ENCODE assay signal across 27 cellular contexts in the genomic region with DNA sequence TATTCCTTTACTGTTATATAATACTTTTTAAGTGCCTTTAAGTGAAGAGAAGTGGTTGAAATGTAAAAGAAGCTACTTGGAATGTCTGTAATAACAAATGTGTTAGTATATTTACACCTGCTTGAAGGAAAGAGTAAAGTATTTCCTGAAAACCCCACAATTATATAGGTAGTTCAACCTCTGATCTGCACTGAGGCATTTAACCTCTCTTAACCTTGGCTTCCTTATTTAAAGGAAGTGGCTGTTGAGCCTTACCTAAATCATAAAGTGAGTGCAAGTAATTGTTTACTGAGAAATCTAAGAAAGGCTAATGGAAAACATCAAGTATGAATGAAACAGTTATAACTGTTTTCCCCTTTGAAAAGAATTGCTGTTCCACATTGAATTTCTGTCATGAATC.
"Had no signal": no experiment of that assay in that cellular context is flagged by ENCODE, and none has a peak within 500 bp of the region (broad histone marks: within the 10 kb centered on the region; RNA-seq: fewer than 3 reads in every experiment).

No MANE protein-coding gene starts in this region.

- H3K9ac ChIP-seq: neural progenitor cell, parathyroid adenoma had no signal

- DNase-seq: activated CD4-positive, alpha-beta T cell treated with anti-CD3 and anti-CD28 coated beads, Interleukin-2, amount 10 ng/mL, durations not matched to agents 7 days and 5 days; activated CD4-positive, CD25-positive, alpha-beta regulatory T cell treated with anti-CD3 and anti-CD28 coated beads, Interleukin-2, amount 50 U/mL, for 72 hours; activated effector memory CD4-positive, alpha-beta T cell treated with Interleukin-2 at 50 U/mL for 16 hours; activated naive CD4-positive, alpha-beta T cell treated with anti-CD3 and anti-CD28 coated beads, Interleukin-2, amount 10 ng/mL, durations not matched to agents 7 days and 5 days; activated naive CD8-positive, alpha-beta T cell treated with anti-CD3 and anti-CD28 coated beads, Interleukin-2, amount 10 ng/mL, durations not matched to agents 7 days and 5 days; effector memory CD8-positive, alpha-beta T cell; islet precursor cell; midbrain; natural killer cell; occipital lobe; psoas muscle; stimulated activated CD4-positive, alpha-beta T cell treated with anti-CD3 and anti-CD28 coated beads, Interleukin-15, amount 100 ng/mL, for 24 hours; stimulated activated CD4-positive, alpha-beta T cell treated with anti-CD3 and anti-CD28 coated beads, Interleukin-2, amount 100 ng/mL, for 24 hours; T1000; testis; transverse colon had no signal

- H3K27me3 ChIP-seq: ascending aorta, cardiac muscle cell, gastroesophageal sphincter, hepatocyte, neural progenitor cell, right atrium auricular region, testis, transverse colon had no signal

- H3K9me3 ChIP-seq: ascending aorta, gastroesophageal sphincter, psoas muscle, right atrium auricular region, testis, transverse colon had no signal

- H3K4me1 Mint-ChIP-seq: natural killer cell, neural progenitor cell had no signal

- H3K27me3 Mint-ChIP-seq: activated CD4-positive, alpha-beta T cell treated with anti-CD3 and anti-CD28 coated beads, Interleukin-2, amount 10 ng/mL, durations not matched to agents 7 days and 5 days; activated naive CD4-positive, alpha-beta T cell treated with anti-CD3 and anti-CD28 coated beads, Interleukin-2, amount 10 ng/mL, durations not matched to agents 7 days and 5 days; activated naive CD8-positive, alpha-beta T cell treated with anti-CD3 and anti-CD28 coated beads, Interleukin-2, amount 10 ng/mL, durations not matched to agents 7 days and 5 days; brain; effector memory CD8-positive, alpha-beta T cell; memory B cell had no signal

- H3K9me3 Mint-ChIP-seq: activated CD4-positive, alpha-beta T cell treated with anti-CD3 and anti-CD28 coated beads, Interleukin-2, amount 10 ng/mL, durations not matched to agents 7 days and 5 days; activated naive CD4-positive, alpha-beta T cell treated with anti-CD3 and anti-CD28 coated beads, Interleukin-2, amount 10 ng/mL, durations not matched to agents 7 days and 5 days; activated naive CD8-positive, alpha-beta T cell treated with anti-CD3 and anti-CD28 coated beads, Interleukin-2, amount 10 ng/mL, durations not matched to agents 7 days and 5 days; effector memory CD8-positive, alpha-beta T cell; memory B cell; natural killer cell; neural progenitor cell; T-helper 1 cell treated with Interleukin-12 subunit alpha and Interleukin-12 subunit beta and Interleukin-4 antibody, amounts not matched to agents 30 μg/mL and 1 μg/mL, for 36 hours had no signal

- H3K79me2 ChIP-seq: hepatocyte, parathyroid adenoma had no signal

- H2AFZ ChIP-seq: hepatocyte, neural progenitor cell, parathyroid adenoma had no signal

- H3K4me2 ChIP-seq: hepatocyte, neural progenitor cell had no signal

- H3K4me1 ChIP-seq: ascending aorta, gastroesophageal sphincter, neural progenitor cell, parathyroid adenoma, psoas muscle, right atrium auricular region, testis, transverse colon had no signal

- ATAC-seq: effector memory CD8-positive, alpha-beta T cell; gastroesophageal sphincter; natural killer cell; psoas muscle had no signal

- H3K27ac ChIP-seq: ascending aorta, cardiac muscle cell, coronary artery, gastroesophageal sphincter, hepatocyte, neural progenitor cell, parathyroid adenoma, psoas muscle, right atrium auricular region, testis, transverse colon had no signal

- H3K27ac Mint-ChIP-seq: activated CD4-positive, alpha-beta T cell treated with anti-CD3 and anti-CD28 coated beads, Interleukin-2, amount 10 ng/mL, durations not matched to agents 7 days and 5 days; activated naive CD4-positive, alpha-beta T cell treated with anti-CD3 and anti-CD28 coated beads, Interleukin-2, amount 10 ng/mL, durations not matched to agents 7 days and 5 days; activated naive CD8-positive, alpha-beta T cell treated with anti-CD3 and anti-CD28 coated beads, Interleukin-2, amount 10 ng/mL, durations not matched to agents 7 days and 5 days; effector memory CD8-positive, alpha-beta T cell; memory B cell; natural killer cell; neural progenitor cell; T-helper 1 cell treated with Interleukin-12 subunit alpha and Interleukin-12 subunit beta and Interleukin-4 antibody, amounts not matched to agents 30 μg/mL and 1 μg/mL, for 36 hours had no signal

- H3K4me3 ChIP-seq: ascending aorta, cardiac muscle cell, coronary artery, gastroesophageal sphincter, hepatocyte, neural progenitor cell, psoas muscle, right atrium auricular region, testis, transverse colon had no signal

- H3K4me3 Mint-ChIP-seq: activated CD4-positive, alpha-beta T cell treated with anti-CD3 and anti-CD28 coated beads, Interleukin-2, amount 10 ng/mL, durations not matched to agents 7 days and 5 days; activated naive CD4-positive, alpha-beta T cell treated with anti-CD3 and anti-CD28 coated beads, Interleukin-2, amount 10 ng/mL, durations not matched to agents 7 days and 5 days; activated naive CD8-positive, alpha-beta T cell treated with anti-CD3 and anti-CD28 coated beads, Interleukin-2, amount 10 ng/mL, durations not matched to agents 7 days and 5 days; brain; effector memory CD8-positive, alpha-beta T cell; memory B cell; natural killer cell; neural progenitor cell; T-helper 1 cell treated with Interleukin-12 subunit alpha and Interleukin-12 subunit beta and Interleukin-4 antibody, amounts not matched to agents 30 μg/mL and 1 μg/mL, for 36 hours had no signal

- H3K36me3 ChIP-seq: ascending aorta, cardiac muscle cell, gastroesophageal sphincter, neural progenitor cell, right atrium auricular region, transverse colon had no signal

- H3K36me3 Mint-ChIP-seq: natural killer cell had no signal
